Comparison of ENCODE assay signal across 2 cellular contexts in the genomic region with DNA sequence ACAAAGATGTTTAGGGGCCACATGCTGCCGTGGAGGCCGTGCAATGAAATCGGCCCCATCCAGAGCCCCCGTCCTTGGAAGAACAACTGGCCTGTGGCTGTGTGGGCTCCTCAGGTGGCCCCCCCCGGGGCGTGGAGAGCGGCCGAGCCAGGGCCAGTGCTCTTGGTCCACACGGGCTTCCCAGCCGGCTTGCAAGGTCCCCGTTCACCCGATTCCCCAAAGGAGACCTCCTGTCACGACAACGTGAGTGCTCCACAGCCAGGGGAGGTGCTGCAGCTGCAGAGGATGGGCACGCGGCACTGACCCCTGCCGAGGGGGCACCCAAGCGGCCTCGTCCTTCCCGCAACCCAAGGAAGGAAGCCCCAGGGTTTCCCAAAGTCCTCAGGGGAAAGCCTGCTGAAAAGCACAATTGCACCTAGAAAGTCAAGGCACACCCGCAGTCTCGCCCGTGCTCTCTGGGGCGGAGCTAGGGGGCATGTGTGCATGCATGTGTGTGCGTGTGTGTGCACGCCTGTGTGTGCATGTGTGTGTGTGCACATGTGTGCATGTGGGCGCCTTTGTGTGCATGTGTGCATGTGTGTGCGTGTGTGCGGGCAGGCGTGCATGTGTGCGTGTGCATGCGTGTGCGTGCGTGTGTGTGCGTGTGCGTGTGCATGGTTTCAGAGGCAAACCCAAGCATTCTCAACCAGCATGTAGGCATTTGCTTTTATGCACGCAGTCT.
TF ChIP-seq lines count a peak whose summit lies in the region.

No MANE protein-coding gene starts in this region.

TF ChIP-seq in GM12878, 131 proteins besides CTCF, POLR2A, EP300 and RAD21:
- TF ChIP-seq, protein P1, sequence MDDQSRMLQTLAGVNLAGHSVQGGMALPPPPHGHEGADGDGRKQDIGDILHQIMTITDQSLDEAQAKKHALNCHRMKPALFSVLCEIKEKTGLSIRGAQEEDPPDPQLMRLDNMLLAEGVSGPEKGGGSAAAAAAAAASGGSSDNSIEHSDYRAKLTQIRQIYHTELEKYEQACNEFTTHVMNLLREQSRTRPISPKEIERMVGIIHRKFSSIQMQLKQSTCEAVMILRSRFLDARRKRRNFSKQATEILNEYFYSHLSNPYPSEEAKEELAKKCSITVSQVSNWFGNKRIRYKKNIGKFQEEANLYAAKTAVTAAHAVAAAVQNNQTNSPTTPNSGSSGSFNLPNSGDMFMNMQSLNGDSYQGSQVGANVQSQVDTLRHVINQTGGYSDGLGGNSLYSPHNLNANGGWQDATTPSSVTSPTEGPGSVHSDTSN (IDR thresholded peaks at IDR 0.05; ENCODE audit: insufficient replicate concordance, low read depth, low read length), result peak; percentile 62
- peak; percentile 84; the same call in 1 of the 2 replicates for TF ChIP-seq TCF3 (IDR thresholded peaks at IDR 0.05; ENCODE audit: borderline replicate concordance, insufficient read depth, low read depth, low read length)
- TF ChIP-seq TCF12 (IDR thresholded peaks at IDR 0.05; ENCODE audit: low read depth, low read length), result no peak
- no peak for TF ChIP-seq EGR1 (IDR thresholded peaks at IDR 0.05; ENCODE audit: borderline replicate concordance in 1 of 2, low read depth in 2 of 2, low read length in 2 of 2)
- TF ChIP-seq, protein P2, sequence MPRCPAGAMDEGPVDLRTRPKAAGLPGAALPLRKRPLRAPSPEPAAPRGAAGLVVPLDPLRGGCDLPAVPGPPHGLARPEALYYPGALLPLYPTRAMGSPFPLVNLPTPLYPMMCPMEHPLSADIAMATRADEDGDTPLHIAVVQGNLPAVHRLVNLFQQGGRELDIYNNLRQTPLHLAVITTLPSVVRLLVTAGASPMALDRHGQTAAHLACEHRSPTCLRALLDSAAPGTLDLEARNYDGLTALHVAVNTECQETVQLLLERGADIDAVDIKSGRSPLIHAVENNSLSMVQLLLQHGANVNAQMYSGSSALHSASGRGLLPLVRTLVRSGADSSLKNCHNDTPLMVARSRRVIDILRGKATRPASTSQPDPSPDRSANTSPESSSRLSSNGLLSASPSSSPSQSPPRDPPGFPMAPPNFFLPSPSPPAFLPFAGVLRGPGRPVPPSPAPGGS (IDR thresholded peaks at IDR 0.05; ENCODE audit: borderline replicate concordance, insufficient read depth, low read depth, low read length, poor library complexity, severe bottlenecking), result peak; percentile 99
- TF ChIP-seq, protein P3, sequence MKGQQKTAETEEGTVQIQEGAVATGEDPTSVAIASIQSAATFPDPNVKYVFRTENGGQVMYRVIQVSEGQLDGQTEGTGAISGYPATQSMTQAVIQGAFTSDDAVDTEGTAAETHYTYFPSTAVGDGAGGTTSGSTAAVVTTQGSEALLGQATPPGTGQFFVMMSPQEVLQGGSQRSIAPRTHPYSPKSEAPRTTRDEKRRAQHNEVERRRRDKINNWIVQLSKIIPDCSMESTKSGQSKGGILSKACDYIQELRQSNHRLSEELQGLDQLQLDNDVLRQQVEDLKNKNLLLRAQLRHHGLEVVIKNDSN (IDR thresholded peaks at IDR 0.05; ENCODE audit: borderline replicate concordance, extremely low read length, insufficient read depth, low read depth, low read length), result no peak
- no peak for TF ChIP-seq SUZ12 (IDR thresholded peaks at IDR 0.05; ENCODE audit: unreplicated experiment)
- TF ChIP-seq CBX3 (IDR thresholded peaks at IDR 0.05; ENCODE audit: borderline replicate concordance, low read depth), result no peak

TF ChIP-seq in HepG2, 621 proteins besides CTCF, POLR2A, EP300 and RAD21:
- no peak for TF ChIP-seq MED8 (CRISPR knock-in tag; IDR thresholded peaks at IDR 0.05; ENCODE audit: insufficient replicate concordance)
- no peak for TF ChIP-seq ZSCAN22 (CRISPR knock-in tag; IDR thresholded peaks at IDR 0.05)
- TF ChIP-seq, protein P4, sequence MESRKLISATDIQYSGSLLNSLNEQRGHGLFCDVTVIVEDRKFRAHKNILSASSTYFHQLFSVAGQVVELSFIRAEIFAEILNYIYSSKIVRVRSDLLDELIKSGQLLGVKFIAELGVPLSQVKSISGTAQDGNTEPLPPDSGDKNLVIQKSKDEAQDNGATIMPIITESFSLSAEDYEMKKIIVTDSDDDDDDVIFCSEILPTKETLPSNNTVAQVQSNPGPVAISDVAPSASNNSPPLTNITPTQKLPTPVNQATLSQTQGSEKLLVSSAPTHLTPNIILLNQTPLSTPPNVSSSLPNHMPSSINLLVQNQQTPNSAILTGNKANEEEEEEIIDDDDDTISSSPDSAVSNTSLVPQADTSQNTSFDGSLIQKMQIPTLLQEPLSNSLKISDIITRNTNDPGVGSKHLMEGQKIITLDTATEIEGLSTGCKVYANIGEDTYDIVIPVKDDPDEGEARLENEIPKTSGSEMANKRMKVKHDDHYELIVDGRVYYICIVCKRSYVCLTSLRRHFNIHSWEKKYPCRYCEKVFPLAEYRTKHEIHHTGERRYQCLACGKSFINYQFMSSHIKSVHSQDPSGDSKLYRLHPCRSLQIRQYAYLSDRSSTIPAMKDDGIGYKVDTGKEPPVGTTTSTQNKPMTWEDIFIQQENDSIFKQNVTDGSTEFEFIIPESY (CRISPR knock-in tag; IDR thresholded peaks at IDR 0.05), result 0 out of 2 replicates have a peak, but pooled peaks have one; percentile 20
- TF ChIP-seq, protein P5, sequence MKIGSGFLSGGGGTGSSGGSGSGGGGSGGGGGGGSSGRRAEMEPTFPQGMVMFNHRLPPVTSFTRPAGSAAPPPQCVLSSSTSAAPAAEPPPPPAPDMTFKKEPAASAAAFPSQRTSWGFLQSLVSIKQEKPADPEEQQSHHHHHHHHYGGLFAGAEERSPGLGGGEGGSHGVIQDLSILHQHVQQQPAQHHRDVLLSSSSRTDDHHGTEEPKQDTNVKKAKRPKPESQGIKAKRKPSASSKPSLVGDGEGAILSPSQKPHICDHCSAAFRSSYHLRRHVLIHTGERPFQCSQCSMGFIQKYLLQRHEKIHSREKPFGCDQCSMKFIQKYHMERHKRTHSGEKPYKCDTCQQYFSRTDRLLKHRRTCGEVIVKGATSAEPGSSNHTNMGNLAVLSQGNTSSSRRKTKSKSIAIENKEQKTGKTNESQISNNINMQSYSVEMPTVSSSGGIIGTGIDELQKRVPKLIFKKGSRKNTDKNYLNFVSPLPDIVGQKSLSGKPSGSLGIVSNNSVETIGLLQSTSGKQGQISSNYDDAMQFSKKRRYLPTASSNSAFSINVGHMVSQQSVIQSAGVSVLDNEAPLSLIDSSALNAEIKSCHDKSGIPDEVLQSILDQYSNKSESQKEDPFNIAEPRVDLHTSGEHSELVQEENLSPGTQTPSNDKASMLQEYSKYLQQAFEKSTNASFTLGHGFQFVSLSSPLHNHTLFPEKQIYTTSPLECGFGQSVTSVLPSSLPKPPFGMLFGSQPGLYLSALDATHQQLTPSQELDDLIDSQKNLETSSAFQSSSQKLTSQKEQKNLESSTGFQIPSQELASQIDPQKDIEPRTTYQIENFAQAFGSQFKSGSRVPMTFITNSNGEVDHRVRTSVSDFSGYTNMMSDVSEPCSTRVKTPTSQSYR (CRISPR knock-in tag; IDR thresholded peaks at IDR 0.05; ENCODE audit: borderline replicate concordance), result no peak
- TF ChIP-seq SP5 (CRISPR knock-in tag; IDR thresholded peaks at IDR 0.05; ENCODE audit: borderline replicate concordance, low read depth), result no peak
- TF ChIP-seq, protein P6, sequence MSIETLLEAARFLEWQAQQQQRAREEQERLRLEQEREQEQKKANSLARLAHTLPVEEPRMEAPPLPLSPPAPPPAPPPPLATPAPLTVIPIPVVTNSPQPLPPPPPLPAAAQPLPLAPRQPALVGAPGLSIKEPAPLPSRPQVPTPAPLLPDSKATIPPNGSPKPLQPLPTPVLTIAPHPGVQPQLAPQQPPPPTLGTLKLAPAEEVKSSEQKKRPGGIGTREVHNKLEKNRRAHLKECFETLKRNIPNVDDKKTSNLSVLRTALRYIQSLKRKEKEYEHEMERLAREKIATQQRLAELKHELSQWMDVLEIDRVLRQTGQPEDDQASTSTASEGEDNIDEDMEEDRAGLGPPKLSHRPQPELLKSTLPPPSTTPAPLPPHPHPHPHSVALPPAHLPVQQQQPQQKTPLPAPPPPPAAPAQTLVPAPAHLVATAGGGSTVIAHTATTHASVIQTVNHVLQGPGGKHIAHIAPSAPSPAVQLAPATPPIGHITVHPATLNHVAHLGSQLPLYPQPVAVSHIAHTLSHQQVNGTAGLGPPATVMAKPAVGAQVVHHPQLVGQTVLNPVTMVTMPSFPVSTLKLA (IDR thresholded peaks at IDR 0.05), result peak; percentile 87
- no peak for TF ChIP-seq SATB2 (CRISPR knock-in tag; IDR thresholded peaks at IDR 0.05)
